ENCODE assay signal across 1 cellular context in genomic region chr3:179414804-179415203, GRCh38.
TF ChIP-seq lines count a peak whose summit lies in the region.

No MANE protein-coding gene starts in this region.

TF ChIP-seq in WTC11, 78 proteins besides CTCF, POLR2A, EP300 and RAD21 (continued from another document):
- TF ChIP-seq PRDM15 (CRISPR knock-in tag; IDR thresholded peaks at IDR 0.05) = no peak
- no peak for TF ChIP-seq ELF4 (CRISPR knock-in tag; IDR thresholded peaks at IDR 0.05; ENCODE audit: low read depth)
- TF ChIP-seq JUN (CRISPR knock-in tag; IDR thresholded peaks at IDR 0.05) = no peak
- no peak for TF ChIP-seq ZNF423 (CRISPR knock-in tag; IDR thresholded peaks at IDR 0.05)
- TF ChIP-seq, protein P1, sequence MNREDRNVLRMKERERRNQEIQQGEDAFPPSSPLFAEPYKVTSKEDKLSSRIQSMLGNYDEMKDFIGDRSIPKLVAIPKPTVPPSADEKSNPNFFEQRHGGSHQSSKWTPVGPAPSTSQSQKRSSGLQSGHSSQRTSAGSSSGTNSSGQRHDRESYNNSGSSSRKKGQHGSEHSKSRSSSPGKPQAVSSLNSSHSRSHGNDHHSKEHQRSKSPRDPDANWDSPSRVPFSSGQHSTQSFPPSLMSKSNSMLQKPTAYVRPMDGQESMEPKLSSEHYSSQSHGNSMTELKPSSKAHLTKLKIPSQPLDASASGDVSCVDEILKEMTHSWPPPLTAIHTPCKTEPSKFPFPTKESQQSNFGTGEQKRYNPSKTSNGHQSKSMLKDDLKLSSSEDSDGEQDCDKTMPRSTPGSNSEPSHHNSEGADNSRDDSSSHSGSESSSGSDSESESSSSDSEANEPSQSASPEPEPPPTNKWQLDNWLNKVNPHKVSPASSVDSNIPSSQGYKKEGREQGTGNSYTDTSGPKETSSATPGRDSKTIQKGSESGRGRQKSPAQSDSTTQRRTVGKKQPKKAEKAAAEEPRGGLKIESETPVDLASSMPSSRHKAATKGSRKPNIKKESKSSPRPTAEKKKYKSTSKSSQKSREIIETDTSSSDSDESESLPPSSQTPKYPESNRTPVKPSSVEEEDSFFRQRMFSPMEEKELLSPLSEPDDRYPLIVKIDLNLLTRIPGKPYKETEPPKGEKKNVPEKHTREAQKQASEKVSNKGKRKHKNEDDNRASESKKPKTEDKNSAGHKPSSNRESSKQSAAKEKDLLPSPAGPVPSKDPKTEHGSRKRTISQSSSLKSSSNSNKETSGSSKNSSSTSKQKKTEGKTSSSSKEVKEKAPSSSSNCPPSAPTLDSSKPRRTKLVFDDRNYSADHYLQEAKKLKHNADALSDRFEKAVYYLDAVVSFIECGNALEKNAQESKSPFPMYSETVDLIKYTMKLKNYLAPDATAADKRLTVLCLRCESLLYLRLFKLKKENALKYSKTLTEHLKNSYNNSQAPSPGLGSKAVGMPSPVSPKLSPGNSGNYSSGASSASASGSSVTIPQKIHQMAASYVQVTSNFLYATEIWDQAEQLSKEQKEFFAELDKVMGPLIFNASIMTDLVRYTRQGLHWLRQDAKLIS (CRISPR knock-in tag; IDR thresholded peaks at IDR 0.05; ENCODE audit: borderline replicate concordance) = no peak
- no peak for TF ChIP-seq MLX (CRISPR knock-in tag; IDR thresholded peaks at IDR 0.05)
- no peak for TF ChIP-seq USF1 (CRISPR knock-in tag; IDR thresholded peaks at IDR 0.05)
- no peak for TF ChIP-seq TEAD4 (CRISPR knock-in tag; IDR thresholded peaks at IDR 0.05)
- TF ChIP-seq FOXK1 (CRISPR knock-in tag; IDR thresholded peaks at IDR 0.05) = no peak
- TF ChIP-seq ZBTB43 (CRISPR knock-in tag; IDR thresholded peaks at IDR 0.05) = no peak
- no peak for TF ChIP-seq ZBTB21 (CRISPR knock-in tag; IDR thresholded peaks at IDR 0.05; ENCODE audit: borderline replicate concordance)
- TF ChIP-seq NFE2L1 (CRISPR knock-in tag; IDR thresholded peaks at IDR 0.05) = no peak
- TF ChIP-seq, protein P2, sequence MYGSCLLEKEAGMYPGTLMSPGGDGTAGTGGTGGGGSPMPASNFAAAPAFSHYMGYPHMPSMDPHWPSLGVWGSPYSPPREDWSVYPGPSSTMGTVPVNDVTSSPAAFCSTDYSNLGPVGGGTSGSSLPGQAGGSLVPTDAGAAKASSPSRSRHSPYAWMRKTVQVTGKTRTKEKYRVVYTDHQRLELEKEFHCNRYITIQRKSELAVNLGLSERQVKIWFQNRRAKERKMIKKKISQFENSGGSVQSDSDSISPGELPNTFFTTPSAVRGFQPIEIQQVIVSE (CRISPR knock-in tag; IDR thresholded peaks at IDR 0.05; ENCODE audit: borderline replicate concordance) = no peak
- no peak for TF ChIP-seq ZNF138 (CRISPR knock-in tag; conservative IDR thresholded peaks at IDR 0.05)
